Comparison of ENCODE assay signal across 9 cellular contexts in the genomic region with DNA sequence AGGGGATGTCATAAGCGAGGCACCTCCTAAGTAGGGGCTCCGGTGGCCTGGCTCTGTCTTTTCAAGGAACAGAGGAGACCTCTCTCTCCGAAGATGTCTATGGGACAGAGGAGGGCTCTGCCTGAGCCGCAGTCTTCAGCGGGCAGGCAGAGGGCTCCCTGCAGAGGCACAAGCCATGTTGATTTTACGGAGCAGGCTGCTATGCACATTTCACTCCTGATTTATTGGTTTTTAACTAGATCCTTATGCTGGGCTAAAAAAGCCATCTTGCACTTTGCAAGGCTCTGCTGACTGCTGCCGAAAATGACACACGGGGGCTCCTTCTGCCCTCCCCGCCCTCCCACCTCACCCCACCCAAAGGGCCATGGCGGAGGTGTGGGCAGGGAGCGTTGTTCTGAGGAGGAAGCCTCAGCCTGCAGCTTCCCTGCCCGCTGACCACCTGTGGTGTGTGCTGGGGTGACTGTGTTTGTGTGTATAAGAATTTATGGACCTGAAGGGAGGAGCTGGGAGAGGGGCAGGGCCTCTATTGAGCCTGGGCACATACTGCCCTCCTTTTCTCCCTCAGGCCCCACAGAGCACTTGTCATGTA.
DNase-seq lines count a peak whose midpoint lies in the region; ATAC-seq and TF ChIP-seq lines count a peak whose summit lies in the region.
"Had no signal": no experiment of that assay in that cellular context is flagged by ENCODE, and none has a peak within 500 bp of the region (broad histone marks: within the 10 kb centered on the region; RNA-seq: fewer than 3 reads in every experiment).

No MANE protein-coding gene starts in this region.

- peak overlapping the region in 3 of 4 donors; percentile 55 to 62 (median 61) for H3K4me3 ChIP-seq in stomach

- H3K4me1 Mint-ChIP-seq in activated CD4-positive, alpha-beta memory T cell treated with anti-CD3 and anti-CD28 coated beads for 36 hours (ENCODE audit: low read depth), result peaks cover 4% of the 10 kb centered on the region
- peaks cover 1% of the 10 kb centered on the region for H3K4me1 Mint-ChIP-seq in activated CD4-positive, alpha-beta memory T cell treated with anti-CD3 and anti-CD28 coated beads, Interleukin-2, amount 10 ng/mL, durations not matched to agents 7 days and 5 days
- peaks cover 2% of the 10 kb centered on the region for H3K4me1 Mint-ChIP-seq in activated T-helper 2 cell treated with anti-CD3 and anti-CD28 coated beads, Interferon-gamma antibody, Interleukin-2, Interleukin-4, amounts not matched to agents 10 μg/mL and 5 μg/mL and 100 μg/mL, durations not matched to agents 14 hours and 24 hours and 36 hours (ENCODE audit: low read depth)

- WGBS in stomach, 5 donors, result 38 to 47% (median 41%) methylated on average over 12 of the region's 12 CpGs

- peaks cover 5% of the 10 kb centered on the region for H3K9me3 Mint-ChIP-seq in activated CD4-positive, alpha-beta memory T cell treated with anti-CD3 and anti-CD28 coated beads for 36 hours
- H3K9me3 Mint-ChIP-seq in activated CD4-positive, alpha-beta memory T cell treated with anti-CD3 and anti-CD28 coated beads, Interleukin-2, amount 10 ng/mL, durations not matched to agents 7 days and 5 days, result no peaks in the 10 kb centered on the region
- H3K9me3 Mint-ChIP-seq in activated T-helper 2 cell treated with anti-CD3 and anti-CD28 coated beads, Interferon-gamma antibody, Interleukin-2, Interleukin-4, amounts not matched to agents 10 μg/mL and 5 μg/mL and 100 μg/mL, durations not matched to agents 14 hours and 24 hours and 36 hours, result peaks cover 2% of the 10 kb centered on the region

- no peak overlapping the region for H3K27ac ChIP-seq in stomach
- H3K27ac ChIP-seq: BLaER1 treated with 17β-estradiol and CSF1 and Interleukin-3, amounts not matched to agents 10 nM and 100 nM had no signal

- TF ChIP-seq POLR2A in stomach (IDR thresholded peaks at IDR 0.05), result no peak

- ATAC-seq in HG03521 (IDR thresholded peaks at IDR 0.05; ENCODE audit: unreplicated experiment) (no peak), HG03108 (IDR thresholded peaks at IDR 0.05; ENCODE audit: unreplicated experiment) (no peak)

- no peak for DNase-seq in activated CD4-positive, alpha-beta memory T cell treated with anti-CD3 and anti-CD28 coated beads for 36 hours
- DNase-seq in activated CD4-positive, alpha-beta memory T cell treated with anti-CD3 and anti-CD28 coated beads, Interleukin-2, amount 10 ng/mL, durations not matched to agents 7 days and 5 days, result no peak
- DNase-seq in activated T-helper 2 cell treated with anti-CD3 and anti-CD28 coated beads, Interferon-gamma antibody, Interleukin-2, Interleukin-4, amounts not matched to agents 10 μg/mL and 5 μg/mL and 100 μg/mL, durations not matched to agents 14 hours and 24 hours and 36 hours (ENCODE audit: low spot score), result no peak
- peak; percentile 95 for DNase-seq in left kidney (ENCODE audit: low read depth, low spot score)
- DNase-seq in stomach, result no peak
- no peak for DNase-seq in posterior vena cava (ENCODE audit: low spot score)

- no peaks in the 10 kb centered on the region for H3K36me3 ChIP-seq in stomach
- H3K36me3 ChIP-seq: BLaER1 treated with 17β-estradiol and CSF1 and Interleukin-3, amounts not matched to agents 10 nM and 100 nM had no signal

- H3K4me3 Mint-ChIP-seq in activated CD4-positive, alpha-beta memory T cell treated with anti-CD3 and anti-CD28 coated beads for 36 hours, result peak overlapping the region; percentile 38
- H3K4me3 Mint-ChIP-seq in activated CD4-positive, alpha-beta memory T cell treated with anti-CD3 and anti-CD28 coated beads, Interleukin-2, amount 10 ng/mL, durations not matched to agents 7 days and 5 days, result no peak overlapping the region
- H3K4me3 Mint-ChIP-seq in activated T-helper 2 cell treated with anti-CD3 and anti-CD28 coated beads, Interferon-gamma antibody, Interleukin-2, Interleukin-4, amounts not matched to agents 10 μg/mL and 5 μg/mL and 100 μg/mL, durations not matched to agents 14 hours and 24 hours and 36 hours (ENCODE audit: low read depth), result peak overlapping the region; percentile 10

- TF ChIP-seq CTCF in stomach (IDR thresholded peaks at IDR 0.05), result no peak

- H3K4me1 ChIP-seq in stomach, result peaks cover 15 to 18% (median 17%) of the 10 kb centered on the region in 4 donors

- H3K27ac Mint-ChIP-seq in activated CD4-positive, alpha-beta memory T cell treated with anti-CD3 and anti-CD28 coated beads for 36 hours, result no peak overlapping the region
- H3K27ac Mint-ChIP-seq in activated CD4-positive, alpha-beta memory T cell treated with anti-CD3 and anti-CD28 coated beads, Interleukin-2, amount 10 ng/mL, durations not matched to agents 7 days and 5 days, result no peak overlapping the region
- H3K27ac Mint-ChIP-seq in activated T-helper 2 cell treated with anti-CD3 and anti-CD28 coated beads, Interferon-gamma antibody, Interleukin-2, Interleukin-4, amounts not matched to agents 10 μg/mL and 5 μg/mL and 100 μg/mL, durations not matched to agents 14 hours and 24 hours and 36 hours, result no peak overlapping the region

- peaks cover 4 to 58% (median 22%) of the 10 kb centered on the region in 3 donors for H3K27me3 ChIP-seq in stomach

- peaks cover 0 to 5% (median 1%) of the 10 kb centered on the region in 4 donors for H3K9me3 ChIP-seq in stomach

- POLR2A ChIA-PET in activated CD4-positive, alpha-beta memory T cell treated with anti-CD3 and anti-CD28 coated beads for 36 hours (lab: Charles Lee), result no interaction called here
- POLR2A ChIA-PET in activated CD4-positive, alpha-beta memory T cell treated with anti-CD3 and anti-CD28 coated beads, Interleukin-2, amount 10 ng/mL, durations not matched to agents 7 days and 5 days (lab: Charles Lee), result no interaction called here

- TF ChIP-seq EP300 in stomach (IDR thresholded peaks at IDR 0.05), result no peak

- intact Hi-C loops in activated CD4-positive, alpha-beta memory T cell treated with anti-CD3 and anti-CD28 coated beads for 36 hours (cut with micrococcal nuclease), result loop anchor here (2.0 to 10.0 kb wide), 2 partner anchors 72 to 216 kb away; no protein-coding TSS in a partner anchor
- intact Hi-C loops in activated T-helper 2 cell treated with anti-CD3 and anti-CD28 coated beads, Interferon-gamma antibody, Interleukin-2, Interleukin-4, amounts not matched to agents 10 μg/mL and 5 μg/mL and 100 μg/mL, durations not matched to agents 14 hours and 24 hours and 36 hours (cut with micrococcal nuclease), result no loop called here
- intact Hi-C loops in stomach (cut with DNase I; ENCODE audit: low total_unique reads), result no loop called here
- intact Hi-C loops in posterior vena cava (cut with DNase I), result loop anchor here in 1 of 2 donors (10.0 kb wide), 1 partner anchor 206 kb away; no protein-coding TSS in a partner anchor

- CTCF ChIA-PET in activated CD4-positive, alpha-beta memory T cell treated with anti-CD3 and anti-CD28 coated beads for 36 hours (lab: Charles Lee), result no interaction called here
- CTCF ChIA-PET in activated CD4-positive, alpha-beta memory T cell treated with anti-CD3 and anti-CD28 coated beads, Interleukin-2, amount 10 ng/mL, durations not matched to agents 7 days and 5 days (lab: Charles Lee), result no interaction called here

- peaks cover 2% of the 10 kb centered on the region for H3K36me3 Mint-ChIP-seq in activated CD4-positive, alpha-beta memory T cell treated with anti-CD3 and anti-CD28 coated beads for 36 hours
- peaks cover 4% of the 10 kb centered on the region for H3K36me3 Mint-ChIP-seq in activated CD4-positive, alpha-beta memory T cell treated with anti-CD3 and anti-CD28 coated beads, Interleukin-2, amount 10 ng/mL, durations not matched to agents 7 days and 5 days (ENCODE audit: low read depth)
- H3K36me3 Mint-ChIP-seq in activated T-helper 2 cell treated with anti-CD3 and anti-CD28 coated beads, Interferon-gamma antibody, Interleukin-2, Interleukin-4, amounts not matched to agents 10 μg/mL and 5 μg/mL and 100 μg/mL, durations not matched to agents 14 hours and 24 hours and 36 hours (ENCODE audit: low read depth), result no peaks in the 10 kb centered on the region

- peaks cover 67% of the 10 kb centered on the region for H3K27me3 Mint-ChIP-seq in activated CD4-positive, alpha-beta memory T cell treated with anti-CD3 and anti-CD28 coated beads for 36 hours
- H3K27me3 Mint-ChIP-seq in activated CD4-positive, alpha-beta memory T cell treated with anti-CD3 and anti-CD28 coated beads, Interleukin-2, amount 10 ng/mL, durations not matched to agents 7 days and 5 days, result peaks cover 58% of the 10 kb centered on the region
- peaks cover 63% of the 10 kb centered on the region for H3K27me3 Mint-ChIP-seq in activated T-helper 2 cell treated with anti-CD3 and anti-CD28 coated beads, Interferon-gamma antibody, Interleukin-2, Interleukin-4, amounts not matched to agents 10 μg/mL and 5 μg/mL and 100 μg/mL, durations not matched to agents 14 hours and 24 hours and 36 hours (ENCODE audit: low read depth)
